8 cellular contexts compared by ENCODE assay signal in genomic region chr13:42272776-42273175, GRCh38. TPM values are rescaled to one million over a fixed set of nuclear protein-coding genes. Genes with fewer than 3 reads are reported as not detected.
DNase-seq lines count a peak whose midpoint lies in the region; ATAC-seq, FAIRE-seq and TF ChIP-seq lines count a peak whose summit lies in the region.

No MANE protein-coding gene starts in this region.

- WGBS in pancreas, 2 donors = 5 to 15% methylated on average over 4 of the region's 4 CpGs

- H3K27me3 Mint-ChIP-seq in Calu3 (ENCODE audit: unreplicated experiment) = no peaks in the 10 kb centered on the region

- TSS peak; percentile 39 for BruUV-seq in Calu3 (replicated peaks; lab: Mats Ljungman, UMichigan)

- H3K36me3 ChIP-seq in OCI-LY3 (replicated peaks; ENCODE audit: low read depth, low read length) (peaks cover 12% of the 10 kb centered on the region), pancreas (no peaks in the 10 kb centered on the region)

- H3K4me3 ChIP-seq in OCI-LY3 (ENCODE audit: low read length) = peak overlapping the region; percentile 82
- H3K4me3 ChIP-seq in epithelial cell of esophagus (ENCODE audit: low read length) = peak overlapping the region; percentile 77
- peak overlapping the region; percentile 56 to 91 (median 78) for H3K4me3 ChIP-seq in pancreas

- peak overlapping the region; percentile 79 for H3K27ac Mint-ChIP-seq in Calu3 (ENCODE audit: unreplicated experiment)

- peaks cover 8% of the 10 kb centered on the region for H3K9me3 Mint-ChIP-seq in Calu3 (ENCODE audit: low read depth, unreplicated experiment)

- CTCF ChIA-PET in Calu3 (lab: Charles Lee) = no interaction called here

- H3K27me3 ChIP-seq in OCI-LY3 (ENCODE audit: low read depth, low read length) (no peaks in the 10 kb centered on the region), pancreas (no peaks in the 10 kb centered on the region)

- peak overlapping the region; percentile 40; the same call in 1 of the 2 replicates for H2AFZ ChIP-seq in OCI-LY3 (ENCODE audit: low read depth, low read length)

- peak overlapping the region; percentile 83 for H3K4me2 ChIP-seq in OCI-LY3 (ENCODE audit: low read length)

- H4K20me1 ChIP-seq in OCI-LY3 (ENCODE audit: insufficient read depth, low read length) = peaks cover 3% of the 10 kb centered on the region

- peaks cover 20% of the 10 kb centered on the region for H3K36me3 Mint-ChIP-seq in Calu3 (ENCODE audit: insufficient read depth, unreplicated experiment)

- DNase-seq in Calu3 (no peak), epithelial cell of esophagus (ENCODE audit: low read depth) (no peak), pancreas (no peak), ureter (ENCODE audit: low spot score) (no peak), GM19240 (ENCODE audit: insufficient read length, low spot score) (no peak)

- no peak for FAIRE-seq in pancreas (lab: Jason Lieb, UNC)

- intact Hi-C loops in Calu3 (cut with micrococcal nuclease; ENCODE audit: unreplicated experiment) = no loop called here
- intact Hi-C loops in pancreas (cut with DNase I) = no loop called here

- ATAC-seq in pancreas (no peak), HG03442 (IDR thresholded peaks at IDR 0.05; ENCODE audit: unreplicated experiment) (no peak), HG02588 (IDR thresholded peaks at IDR 0.05; ENCODE audit: unreplicated experiment) (no peak)

- H3K9ac ChIP-seq in OCI-LY3 (ENCODE audit: low read length) = peak overlapping the region; percentile 74

- H3K79me2 ChIP-seq in OCI-LY3 (ENCODE audit: low read length) = peaks cover 62% of the 10 kb centered on the region

- peak overlapping the region; percentile 64 for H3K27ac ChIP-seq in OCI-LY3 (ENCODE audit: low read length)
- H3K27ac ChIP-seq in pancreas = peak overlapping the region in 3 of 4 donors; percentile 51 to 83 (median 82)

- no peak for TF ChIP-seq CTCF in Calu3 (IDR thresholded peaks at IDR 0.05; ENCODE audit: unreplicated experiment)
- no peak for TF ChIP-seq CTCF in OCI-LY3 (IDR thresholded peaks at IDR 0.05; ENCODE audit: low read depth, low read length)
- TF ChIP-seq CTCF in epithelial cell of esophagus (IDR thresholded peaks at IDR 0.05; ENCODE audit: insufficient read depth, low read depth, low read length, missing control alignments) = no peak
- TF ChIP-seq CTCF in pancreas (IDR thresholded peaks at IDR 0.05) = no peak

- peaks cover 39% of the 10 kb centered on the region for H3K4me1 ChIP-seq in OCI-LY3 (ENCODE audit: low read length)
- peaks cover 0 to 7% (median 0%) of the 10 kb centered on the region in 3 donors for H3K4me1 ChIP-seq in pancreas

- peak overlapping the region; percentile 78 for H3K4me3 Mint-ChIP-seq in Calu3 (ENCODE audit: low read depth, unreplicated experiment)

- H3K9me3 ChIP-seq in OCI-LY3 (ENCODE audit: insufficient read depth, low read length) (peaks cover 5% of the 10 kb centered on the region; the same call in 1 of the 2 replicates), pancreas (no peaks in the 10 kb centered on the region)

- peaks cover 11% of the 10 kb centered on the region for H3K4me1 Mint-ChIP-seq in Calu3 (ENCODE audit: low read depth, unreplicated experiment)

RNA-seq across cellular contexts. Expression of gene AKAP11, which starts 0.8 kb away (rescaled TPM):
- total RNA-seq in Calu3 (2022) = 14.2 and 14.4 TPM in 2 replicates
- total RNA-seq in pancreas = 10 to 100 TPM in 2 of 6 donors, 1 to 10 TPM in 4; 6.6 to 15.5 (median 8.6) TPM
- 1 to 10 TPM; 3.0 to 8.6 TPM for polyA plus RNA-seq in pancreas
- total RNA-seq in ureter = 46.6 TPM
